In the genomic region with DNA sequence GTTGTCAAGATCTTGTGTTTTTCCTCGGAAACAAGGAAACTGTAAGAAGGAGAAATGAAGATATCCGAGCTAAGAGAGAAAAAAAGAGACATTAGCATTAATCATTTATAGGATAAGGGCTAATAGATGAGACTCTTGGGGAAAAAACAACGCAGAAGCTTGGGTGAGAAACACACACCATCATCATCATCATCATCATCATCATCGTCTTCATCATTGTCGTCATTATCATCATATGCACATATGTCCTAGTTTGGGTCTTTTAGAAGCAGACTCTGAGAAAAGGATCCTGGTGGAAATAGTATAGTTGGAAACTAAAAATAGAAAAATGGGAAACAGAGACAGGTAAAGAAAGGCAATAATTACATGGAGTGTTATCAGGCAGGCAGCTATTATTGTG, we compare ENCODE assay signal across 37 cellular contexts.
"Had no signal": no experiment of that assay in that cellular context is flagged by ENCODE, and none has a peak within 500 bp of the region (broad histone marks: within the 10 kb centered on the region; RNA-seq: fewer than 3 reads in every experiment).

No MANE protein-coding gene starts in this region.

- FAIRE-seq: astrocyte had no signal

- H3K27ac ChIP-seq: adrenal gland, ascending aorta, body of pancreas, brain microvascular endothelial cell, breast epithelium, cardiac muscle cell had no signal

- H3K4me1 Mint-ChIP-seq: activated naive CD4-positive, alpha-beta T cell treated with anti-CD3 and anti-CD28 coated beads, Interleukin-2, amount 10 ng/mL, durations not matched to agents 7 days and 5 days; activated naive CD4-positive, alpha-beta T cell treated with anti-CD3 and anti-CD28 coated beads, Interleukin-2, amount 50 U/mL, for 24 hours; activated naive CD8-positive, alpha-beta T cell treated with anti-CD3 and anti-CD28 coated beads for 36 hours; activated naive CD8-positive, alpha-beta T cell treated with anti-CD3 and anti-CD28 coated beads, Interleukin-2, amount 10 ng/mL, durations not matched to agents 7 days and 5 days; activated T-helper 17 cell treated with anti-CD3 and anti-CD28 coated beads, Interleukin-2, amount 50 U/mL, for 72 hours; central memory CD8-positive, alpha-beta T cell had no signal

- H3K4me1 ChIP-seq: ascending aorta, body of pancreas, breast epithelium had no signal

- H3K36me3 ChIP-seq: adrenal gland, ascending aorta, brain microvascular endothelial cell, breast epithelium, cardiac muscle cell had no signal

- ATAC-seq: activated naive CD4-positive, alpha-beta T cell treated with anti-CD3 and anti-CD28 coated beads, Interleukin-2, amount 50 U/mL, for 72 hours; activated naive CD8-positive, alpha-beta T cell treated with anti-CD3 and anti-CD28 coated beads, Interleukin-2, amount 50 U/mL, for 24 hours; activated T-cell treated with anti-CD3 and anti-CD28 coated beads, Interleukin-2, amount 50 U/mL, for 4 hours; activated T-cell treated with anti-CD3 and anti-CD28 coated beads, Interleukin-2, amount 50 U/mL, for 72 hours; activated T-helper 17 cell treated with anti-CD3 and anti-CD28 coated beads, Interleukin-2, amount 50 U/mL, for 72 hours; body of pancreas had no signal

- H3K4me3 ChIP-seq: adrenal gland, ascending aorta, body of pancreas, breast epithelium, cardiac muscle cell had no signal

- H3K9me3 Mint-ChIP-seq: activated naive CD4-positive, alpha-beta T cell treated with anti-CD3 and anti-CD28 coated beads for 36 hours; activated naive CD4-positive, alpha-beta T cell treated with anti-CD3 and anti-CD28 coated beads, Interleukin-2, amount 10 ng/mL, durations not matched to agents 7 days and 5 days; activated naive CD4-positive, alpha-beta T cell treated with anti-CD3 and anti-CD28 coated beads, Interleukin-2, amount 50 U/mL, for 24 hours; activated T-cell treated with anti-CD3 and anti-CD28 coated beads, Interleukin-2, amount 50 U/mL, for 24 hours; activated T-cell treated with anti-CD3 and anti-CD28 coated beads, Interleukin-2, amount 50 U/mL, for 72 hours; activated T-helper 1 cell treated with anti-CD3 and anti-CD28 coated beads, Interleukin-12 subunit alpha, Interleukin-12 subunit beta, Interleukin-2, Interleukin-4 antibody, amounts not matched to agents 30 ng/mL and 10 ng/mL and 1 ng/mL, durations not matched to agents 14 hours and 24 hours and 36 hours; activated T-helper 2 cell treated with anti-CD3 and anti-CD28 coated beads, Interferon-gamma antibody, Interleukin-2, Interleukin-4, amounts not matched to agents 10 μg/mL and 5 μg/mL and 100 μg/mL, durations not matched to agents 14 hours and 24 hours and 36 hours had no signal

- H3K27me3 ChIP-seq: adrenal gland, ascending aorta, body of pancreas, brain microvascular endothelial cell, breast epithelium had no signal

- H3K36me3 Mint-ChIP-seq: activated naive CD4-positive, alpha-beta T cell treated with anti-CD3 and anti-CD28 coated beads, Interleukin-2, amount 10 ng/mL, durations not matched to agents 7 days and 5 days; activated naive CD8-positive, alpha-beta T cell; activated naive CD8-positive, alpha-beta T cell treated with anti-CD3 and anti-CD28 coated beads for 36 hours; activated naive CD8-positive, alpha-beta T cell treated with anti-CD3 and anti-CD28 coated beads, Interleukin-2, amount 10 ng/mL, durations not matched to agents 7 days and 5 days; brain had no signal

- H3K4me3 Mint-ChIP-seq: activated naive CD4-positive, alpha-beta T cell treated with anti-CD3 and anti-CD28 coated beads for 36 hours; activated naive CD4-positive, alpha-beta T cell treated with anti-CD3 and anti-CD28 coated beads, Interleukin-2, amount 10 ng/mL, durations not matched to agents 7 days and 5 days; activated naive CD4-positive, alpha-beta T cell treated with anti-CD3 and anti-CD28 coated beads, Interleukin-2, amount 50 U/mL, for 24 hours; activated naive CD8-positive, alpha-beta T cell; activated naive CD8-positive, alpha-beta T cell treated with anti-CD3 and anti-CD28 coated beads for 36 hours; activated naive CD8-positive, alpha-beta T cell treated with anti-CD3 and anti-CD28 coated beads, Interleukin-2, amount 10 ng/mL, durations not matched to agents 7 days and 5 days; activated naive CD8-positive, alpha-beta T cell treated with anti-CD3 and anti-CD28 coated beads, Interleukin-2, amount 50 U/mL, for 24 hours; activated T-cell treated with anti-CD3 and anti-CD28 coated beads, Interleukin-2, amount 50 U/mL, for 24 hours; activated T-cell treated with anti-CD3 and anti-CD28 coated beads, Interleukin-2, amount 50 U/mL, for 4 hours; activated T-cell treated with anti-CD3 and anti-CD28 coated beads, Interleukin-2, amount 50 U/mL, for 72 hours; activated T-helper 1 cell treated with anti-CD3 and anti-CD28 coated beads, Interleukin-12 subunit alpha, Interleukin-12 subunit beta, Interleukin-2, Interleukin-4 antibody, amounts not matched to agents 30 ng/mL and 10 ng/mL and 1 ng/mL, durations not matched to agents 14 hours and 24 hours and 36 hours; activated T-helper 17 cell treated with anti-CD3 and anti-CD28 coated beads, Interleukin-2, amount 50 U/mL, for 72 hours; brain; central memory CD8-positive, alpha-beta T cell had no signal

- DNase-seq: activated effector memory CD4-positive, alpha-beta T cell treated with anti-CD3 and anti-CD28 coated beads, Interleukin-2, amount 50 U/mL, for 16 hours; activated effector memory CD4-positive, alpha-beta T cell treated with Interleukin-2 at 50 U/mL for 16 hours; activated gamma-delta T cell; activated gamma-delta T cell treated with Interleukin-2 at 50 U/mL for 16 hours; activated naive CD4-positive, alpha-beta T cell; activated naive CD4-positive, alpha-beta T cell treated with anti-CD3 and anti-CD28 coated beads for 36 hours; activated naive CD4-positive, alpha-beta T cell treated with anti-CD3 and anti-CD28 coated beads, Interleukin-2, amount 10 ng/mL, durations not matched to agents 7 days and 5 days; activated naive CD4-positive, alpha-beta T cell treated with anti-CD3 and anti-CD28 coated beads, Interleukin-2, amount 50 U/mL, for 16 hours; activated naive CD4-positive, alpha-beta T cell treated with Interleukin-2 at 50 U/mL for 16 hours; activated naive CD8-positive, alpha-beta T cell treated with anti-CD3 and anti-CD28 coated beads for 36 hours; activated naive CD8-positive, alpha-beta T cell treated with anti-CD3 and anti-CD28 coated beads, Interleukin-2, amount 10 ng/mL, durations not matched to agents 7 days and 5 days; activated naive CD8-positive, alpha-beta T cell treated with anti-CD3 and anti-CD28 coated beads, Interleukin-2, amount 50 U/mL, for 24 hours; activated T-cell treated with anti-CD3 and anti-CD28 coated beads, Interleukin-2, amount 50 U/mL, for 24 hours; activated T-cell treated with anti-CD3 and anti-CD28 coated beads, Interleukin-2, amount 50 U/mL, for 4 hours; activated T-cell treated with anti-CD3 and anti-CD28 coated beads, Interleukin-2, amount 50 U/mL, for 48 hours; activated T-cell treated with anti-CD3 and anti-CD28 coated beads, Interleukin-2, amount 50 U/mL, for 72 hours; adrenal gland; amniotic stem cell; anterior cingulate cortex; aorta; body of pancreas; brain microvascular endothelial cell; caudate nucleus; central memory CD4-positive, alpha-beta T cell; cerebellar nuclear complex had no signal

- H3K27ac Mint-ChIP-seq: activated naive CD4-positive, alpha-beta T cell treated with anti-CD3 and anti-CD28 coated beads for 36 hours; activated naive CD4-positive, alpha-beta T cell treated with anti-CD3 and anti-CD28 coated beads, Interleukin-2, amount 10 ng/mL, durations not matched to agents 7 days and 5 days; activated naive CD4-positive, alpha-beta T cell treated with anti-CD3 and anti-CD28 coated beads, Interleukin-2, amount 50 U/mL, for 24 hours; activated naive CD4-positive, alpha-beta T cell treated with anti-CD3 and anti-CD28 coated beads, Interleukin-2, amount 50 U/mL, for 72 hours; activated naive CD8-positive, alpha-beta T cell; activated naive CD8-positive, alpha-beta T cell treated with anti-CD3 and anti-CD28 coated beads for 36 hours; activated naive CD8-positive, alpha-beta T cell treated with anti-CD3 and anti-CD28 coated beads, Interleukin-2, amount 10 ng/mL, durations not matched to agents 7 days and 5 days; activated naive CD8-positive, alpha-beta T cell treated with anti-CD3 and anti-CD28 coated beads, Interleukin-2, amount 50 U/mL, for 24 hours; activated T-cell treated with anti-CD3 and anti-CD28 coated beads, Interleukin-2, amount 50 U/mL, for 24 hours; activated T-cell treated with anti-CD3 and anti-CD28 coated beads, Interleukin-2, amount 50 U/mL, for 72 hours; activated T-helper 1 cell treated with anti-CD3 and anti-CD28 coated beads, Interleukin-12 subunit alpha, Interleukin-12 subunit beta, Interleukin-2, Interleukin-4 antibody, amounts not matched to agents 30 ng/mL and 10 ng/mL and 1 ng/mL, durations not matched to agents 14 hours and 24 hours and 36 hours; activated T-helper 17 cell treated with anti-CD3 and anti-CD28 coated beads, Interleukin-2, amount 50 U/mL, for 72 hours; activated T-helper 2 cell treated with anti-CD3 and anti-CD28 coated beads, Interferon-gamma antibody, Interleukin-2, Interleukin-4, amounts not matched to agents 10 μg/mL and 5 μg/mL and 100 μg/mL, durations not matched to agents 14 hours and 24 hours and 36 hours; brain had no signal

- H3K9me3 ChIP-seq: adrenal gland, ascending aorta, body of pancreas, breast epithelium had no signal
